ENCODE assay signal across 11 cellular contexts in the genomic region with DNA sequence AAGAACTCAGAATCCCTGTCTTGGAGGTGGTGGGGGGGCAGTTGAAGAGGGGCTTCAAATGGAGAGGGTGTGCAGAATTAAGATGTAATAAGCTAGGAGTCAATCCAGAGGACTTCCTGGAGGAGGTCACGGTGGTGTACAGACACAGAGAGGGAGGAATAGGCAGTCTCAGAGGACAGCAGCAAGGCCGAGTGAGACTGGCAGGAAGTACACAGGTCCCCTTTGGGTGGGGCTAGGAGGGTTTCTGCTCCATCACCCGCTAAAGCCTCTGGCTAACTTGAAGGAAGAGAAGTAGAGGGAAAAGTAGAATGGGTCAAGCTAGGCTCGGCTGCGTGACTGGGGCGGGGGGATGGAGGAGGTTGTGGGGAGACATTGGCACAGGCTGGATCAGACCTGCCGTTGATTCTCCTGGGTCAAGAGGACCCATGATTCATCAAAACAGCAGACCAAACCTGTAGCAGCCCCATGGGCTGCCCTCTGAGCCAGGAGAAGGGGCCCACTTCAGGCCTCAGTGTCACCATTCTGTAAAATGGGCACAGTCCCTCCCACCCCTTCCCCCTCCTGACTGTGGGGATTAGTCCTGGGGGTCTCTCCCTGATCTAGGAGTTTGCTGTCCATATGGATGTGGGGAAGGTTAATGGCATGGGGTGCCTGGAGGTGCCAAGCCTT. TPM values are rescaled to one million over a fixed set of nuclear protein-coding genes. Genes with fewer than 3 reads are reported as not detected.
A peak's percentile ranks its signal among the peaks of the same experiment; 100 is the strongest.
DNase-seq lines count a peak whose midpoint lies in the region; ATAC-seq, FAIRE-seq and TF ChIP-seq lines count a peak whose summit lies in the region.
"Had no signal": no experiment of that assay in that cellular context is flagged by ENCODE, and none has a peak within 500 bp of the region (broad histone marks: within the 10 kb centered on the region; RNA-seq: fewer than 3 reads in every experiment).

No MANE protein-coding gene starts in this region.

- H3K56ac ChIP-seq in H1 (replicated peaks; ENCODE audit: insufficient read length, low read depth, low read length), result no peak overlapping the region

- in situ Hi-C loops in GM23248 (cut with MboI), result loop anchor here (10.0 kb wide), 1 partner anchor 99 kb away; no protein-coding TSS in a partner anchor

- no peaks in the 10 kb centered on the region for H3K36me3 ChIP-seq in H1 (ENCODE audit: control insufficient read depth in 2 of 4, insufficient read depth in 4 of 4, low read length in 3 of 4)
- H3K36me3 ChIP-seq in smooth muscle cell (ENCODE audit: low read depth), result no peaks in the 10 kb centered on the region
- no peaks in the 10 kb centered on the region for H3K36me3 ChIP-seq in GM23248 (ENCODE audit: low read depth)
- H3K36me3 ChIP-seq in MG63, result no peaks in the 10 kb centered on the region; the same call in 1 of the 2 replicates

- no peak overlapping the region for H3K14ac ChIP-seq in H1 (ENCODE audit: insufficient read length)

- no peak for FAIRE-seq in H1 (lab: Jason Lieb, UNC)
- FAIRE-seq in GM12892 (lab: Jason Lieb, UNC), result no peak
- FAIRE-seq: D721Med had no signal

- peak overlapping the region; percentile 50; the same call in 1 of the 2 replicates for H2BK12ac ChIP-seq in H1 (ENCODE audit: low read depth, low read length)

- H3F3A ChIP-seq in smooth muscle cell (ENCODE audit: low read depth) (peaks cover 12% of the 10 kb centered on the region), GM23248 (ENCODE audit: insufficient read depth) (peaks cover 14% of the 10 kb centered on the region)

- H3K9ac ChIP-seq in H1 (replicated peaks in 1 of 4; ENCODE audit: extremely low read depth in 1 of 4, low read depth in 3 of 4, low read length in 3 of 4), result no peak overlapping the region
- no peak overlapping the region for H3K9ac ChIP-seq in smooth muscle cell (ENCODE audit: low read depth)
- no peak overlapping the region for H3K9ac ChIP-seq in GM23248

- H2AFZ ChIP-seq in H1 (ENCODE audit: low read length), result no peak overlapping the region
- no peak overlapping the region for H2AFZ ChIP-seq in smooth muscle cell (ENCODE audit: low read depth)
- H2AFZ ChIP-seq in GM23248, result no peak overlapping the region

- no peak overlapping the region for H4K8ac ChIP-seq in H1 (ENCODE audit: extremely low read depth, insufficient read depth, low read length)

- H3K4ac ChIP-seq in H1 (replicated peaks; ENCODE audit: insufficient read length, low read depth, low read length), result no peak overlapping the region

- no peak for TF ChIP-seq EP300 in H1 (IDR thresholded peaks at IDR 0.05; ENCODE audit: borderline replicate concordance in 1 of 2, low read depth in 2 of 2, low read length in 2 of 2)

- H3K4me1 ChIP-seq in H1 (replicated peaks in 1 of 4; ENCODE audit: control insufficient read depth in 3 of 4, insufficient read depth in 4 of 4, low read length in 3 of 4) (peaks cover 8 to 22% (median 13%) of the 10 kb centered on the region in 4 experiments), smooth muscle cell (ENCODE audit: low read depth) (peaks cover 28% of the 10 kb centered on the region), GM23248 (ENCODE audit: insufficient read depth) (peaks cover 26% of the 10 kb centered on the region)

- no peak overlapping the region for H3K4me2 ChIP-seq in H1 (ENCODE audit: insufficient read depth in 1 of 2, low read depth in 2 of 2, low read length in 2 of 2)
- H3K4me2 ChIP-seq in smooth muscle cell, result no peak overlapping the region
- H3K4me2 ChIP-seq in GM23248 (ENCODE audit: unreplicated experiment), result no peak overlapping the region

- H2AK5ac ChIP-seq in H1 (ENCODE audit: low read depth, low read length), result peak overlapping the region; percentile 75; the same call in 1 of the 2 replicates

- no peaks in the 10 kb centered on the region for H3K9me3 ChIP-seq in H1 (ENCODE audit: insufficient read depth in 2 of 2, low read depth in 1 of 2, low read length in 1 of 2)
- H3K9me3 ChIP-seq in smooth muscle cell (replicated peaks; ENCODE audit: low read depth), result no peaks in the 10 kb centered on the region
- no peaks in the 10 kb centered on the region for H3K9me3 ChIP-seq in GM23248 (ENCODE audit: low read depth)
- no peaks in the 10 kb centered on the region for H3K9me3 ChIP-seq in MG63

- H4K91ac ChIP-seq in H1 (replicated peaks; ENCODE audit: insufficient read length, low read length), result peak overlapping the region; percentile 55

- no peaks in the 10 kb centered on the region for H3K9me2 ChIP-seq in GM23248 (ENCODE audit: insufficient read depth)

- POLR2A ChIA-PET in H1 (lab: Charles Lee; ENCODE audit: partially characterized antibody), result interaction anchor here (0.6 kb wide), 1 partner anchor 34 kb away, joined by 4 read pairs; no protein-coding TSS in a partner anchor

- H3K27me3 ChIP-seq in H1 (replicated peaks in 1 of 4; ENCODE audit: control insufficient read depth in 3 of 4, extremely low read depth in 1 of 4, insufficient read depth in 3 of 4, low read length in 3 of 4), result no peaks in the 10 kb centered on the region
- no peaks in the 10 kb centered on the region for H3K27me3 ChIP-seq in smooth muscle cell (ENCODE audit: low read depth)
- H3K27me3 ChIP-seq in GM23248 (replicated peaks; ENCODE audit: insufficient read depth), result no peaks in the 10 kb centered on the region
- H3K27me3 ChIP-seq in MG63, result no peaks in the 10 kb centered on the region

- no peak for TF ChIP-seq POLR2A in H1 (IDR thresholded peaks at IDR 0.05; ENCODE audit: control extremely low read depth in 1 of 2, low read depth in 2 of 2, low read length in 2 of 2)
- no peak for TF ChIP-seq POLR2A in GM12892 (IDR thresholded peaks at IDR 0.05; ENCODE audit: low read depth, low read length)

- no peak overlapping the region for H3K27ac ChIP-seq in H1 (ENCODE audit: low read depth, low read length)
- peak overlapping the region; percentile 52 for H3K27ac ChIP-seq in smooth muscle cell (ENCODE audit: low read depth)
- H3K27ac ChIP-seq in GM23248, result no peak overlapping the region

- CTCF ChIA-PET in H1 (lab: Charles Lee; ENCODE audit: partially characterized antibody), result interaction anchor here (1.8 to 4.0 kb wide), 2 partner anchors 11 kb away, joined by 5 to 24 read pairs; no protein-coding TSS in a partner anchor

- peak overlapping the region; percentile 72 for H2BK120ac ChIP-seq in H1 (replicated peaks; ENCODE audit: low read depth, low read length)

- no peak for ATAC-seq in HG02973 (IDR thresholded peaks at IDR 0.05; ENCODE audit: unreplicated experiment)
- ATAC-seq: activated T-cell treated with anti-CD3 and anti-CD28 coated beads, Interleukin-2, amount 50 U/mL, for 4 hours; naive thymus-derived CD4-positive, alpha-beta T cell had no signal

- H2BK5ac ChIP-seq in H1 (ENCODE audit: low read depth, low read length), result peak overlapping the region; percentile 1; the same call in 1 of the 2 replicates

- WGBS in H1 (ENCODE audit: extremely low coverage in 1 of 2, insufficient coverage in 1 of 2, insufficient read length in 1 of 2, insufficient replicate concordance in 2 of 2, low coverage in 1 of 2, low lambda C conversion rate in 2 of 2, missing lambda C conversion rate in 1 of 2), 2 experiments, result 84% methylated on average over 7 of the region's 7 CpGs; no CpG with 5 or more reads in 1 of the 2 experiments
- WGBS in smooth muscle cell (ENCODE audit: low lambda C conversion rate), result 84% methylated on average over 7 of the region's 7 CpGs
- 97 to 98% methylated on average over 7 of the region's 7 CpGs for WGBS in GM23248 (ENCODE audit: low coverage in 1 of 2, low lambda C conversion rate in 2 of 2, missing lambda C conversion rate in 2 of 2), 2 experiments

- no peaks in the 10 kb centered on the region for H3K79me1 ChIP-seq in H1 (ENCODE audit: low read depth, low read length)

- H2BK20ac ChIP-seq in H1 (ENCODE audit: low read length), result 0 out of 2 replicates have a peak overlapping the region, but pooled peaks have one; percentile 34

- no peak overlapping the region for H4K5ac ChIP-seq in H1 (ENCODE audit: insufficient read length, low read depth, low read length)

- peak overlapping the region; percentile 29; the same call in 1 of the 2 replicates for H2BK15ac ChIP-seq in H1 (ENCODE audit: low read length)

- H3K4me3 ChIP-seq in GM12875 (ENCODE audit: low read depth, low read length), result peak overlapping the region; percentile 15
- H3K4me3 ChIP-seq in H1 (ENCODE audit: extremely low read depth in 1 of 4, insufficient read depth in 2 of 4, low read depth in 3 of 4, low read length in 4 of 4), result no peak overlapping the region
- no peak overlapping the region for H3K4me3 ChIP-seq in smooth muscle cell
- no peak overlapping the region for H3K4me3 ChIP-seq in GM23248
- no peak overlapping the region for H3K4me3 ChIP-seq in MG63

- H3K23ac ChIP-seq in H1 (ENCODE audit: insufficient read length), result no peak overlapping the region

- TF ChIP-seq CTCF in GM12875 (IDR thresholded peaks at IDR 0.05; ENCODE audit: borderline replicate concordance, insufficient read depth, low read depth, low read length) (no peak), H1 (IDR thresholded peaks at IDR 0.05; ENCODE audit: control extremely low read depth in 1 of 3, insufficient read depth in 1 of 3, low read depth in 1 of 3, low read length in 3 of 3) (no peak), smooth muscle cell (IDR thresholded peaks at IDR 0.05; ENCODE audit: borderline replicate concordance, insufficient read depth, poor library complexity, severe bottlenecking) (no peak)

- TF ChIP-seq RAD21 in H1 (IDR thresholded peaks at IDR 0.05 in 1 of 2, conservative IDR thresholded peaks at IDR 0.05 in 1 of 2; ENCODE audit: low read depth in 2 of 2, low read length in 2 of 2), result no peak

- no peaks in the 10 kb centered on the region for H3K79me2 ChIP-seq in H1 (ENCODE audit: control insufficient read depth in 1 of 2, insufficient read depth in 2 of 2, low read length in 2 of 2)
- no peaks in the 10 kb centered on the region for H3K79me2 ChIP-seq in smooth muscle cell (ENCODE audit: low read depth)
- H3K79me2 ChIP-seq in GM23248 (ENCODE audit: insufficient read depth), result no peaks in the 10 kb centered on the region

- H3K23me2 ChIP-seq in H1 (ENCODE audit: low read depth, low read length), result no peaks in the 10 kb centered on the region

- no peak overlapping the region; the same call in 1 of the 2 replicates for H3K18ac ChIP-seq in H1 (ENCODE audit: extremely low read depth, low read length)

- DNase-seq in NAMALWA (ENCODE audit: low spot score) (peak; percentile 42), H1 (ENCODE audit: low read depth in 1 of 2, low spot score in 2 of 2) (no peak), smooth muscle cell (lab: John Stamatoyannopoulos, UW; ENCODE audit: unreplicated experiment) (no peak), GM23248 (no peak), MG63 (no peak), GM12892 (ENCODE audit: insufficient read length) (no peak)
- DNase-seq: activated T-cell treated with anti-CD3 and anti-CD28 coated beads, Interleukin-2, amount 50 U/mL, for 4 hours; naive thymus-derived CD4-positive, alpha-beta T cell had no signal

- H4K20me1 ChIP-seq in H1 (replicated peaks in 1 of 2; ENCODE audit: control insufficient read depth in 1 of 2, insufficient read depth in 2 of 2, low read length in 2 of 2) (no peaks in the 10 kb centered on the region), smooth muscle cell (ENCODE audit: low read depth) (no peaks in the 10 kb centered on the region), GM23248 (ENCODE audit: insufficient read depth) (no peaks in the 10 kb centered on the region)

RNA-seq across cellular contexts. Expression of a gene that starts 16.9 kb away (rescaled TPM):
- total RNA-seq in H1 (2021; fragmentation: NEBNext Ultra II Directional; extraction: Animal tissue kit (Norgen Biotek cat#: 25700)), result 3.0 and 3.2 TPM in 2 replicates
- polyA plus RNA-seq in H1 (2011; rRNA removed) (1.4 and 1.9 TPM in 2 replicates), smooth muscle cell (46.6 and 54.9 TPM in 2 replicates), GM23248 (2016; fragmentation: Nextera tagmentation; extraction: Ambion mirVana) (5.3 and 5.6 TPM in 2 replicates)
- 1.0 TPM for polyA plus RNA-seq in H1 (2011; cell fraction: cytosol; rRNA removed)
- 4.7 TPM for polyA plus RNA-seq in H1 (2011; cell fraction: nucleus; rRNA removed)
- 1.5 to 3.6 TPM (median 2.6 TPM) in 4 replicates for polyA plus RNA-seq in H1 (2012, experiment 1 of 2)
- polyA plus RNA-seq in H1 (2012, experiment 2 of 2), result 1.6 TPM
- 3.1 TPM for polyA plus RNA-seq in H1 (2013, experiment 1 of 2)
- 2.0 TPM for polyA plus RNA-seq in H1 (2013, experiment 2 of 2)
- 2.5 and 3.3 TPM in 2 replicates for polyA minus RNA-seq in H1 (2011; rRNA and poly(A)+ RNA removed)
- 2.3 TPM for polyA minus RNA-seq in H1 (2011; cell fraction: cytosol; rRNA and poly(A)+ RNA removed)
- polyA minus RNA-seq in H1 (2011; cell fraction: nucleus; rRNA and poly(A)+ RNA removed), result 3.6 TPM
- total RNA-seq in smooth muscle cell, result 31.1 and 35.3 TPM in 2 replicates
- total RNA-seq in GM23248 (2014; rRNA removed; shearing (Covaris generic)), result 25.8 and 27.6 TPM in 2 replicates
- total RNA-seq in MG63 (2014; rRNA removed; shearing (Covaris generic); ENCODE audit: low replicate concordance), result 13.4 and 19.6 TPM in 2 replicates
- polyA plus RNA-seq in GM12892 (2012; ENCODE audit: missing spikeins), result 0.02 TPM
- total RNA-seq: naive thymus-derived CD4-positive, alpha-beta T cell had no signal
- polyA plus RNA-seq: naive thymus-derived CD4-positive, alpha-beta T cell had no signal

RNA-seq across cellular contexts. Expression of a gene that starts 48.1 kb away (rescaled TPM):
- total RNA-seq in H1 (2021; fragmentation: NEBNext Ultra II Directional; extraction: Animal tissue kit (Norgen Biotek cat#: 25700)), result 22.9 and 24.8 TPM in 2 replicates
- 14.3 and 15.7 TPM in 2 replicates for polyA plus RNA-seq in H1 (2011; rRNA removed)
- polyA plus RNA-seq in H1 (2011; cell fraction: cytosol; rRNA removed), result 11.5 TPM
- polyA plus RNA-seq in H1 (2011; cell fraction: nucleus; rRNA removed), result 25.7 TPM
- 17.5 to 20.7 TPM (median 18.6 TPM) in 4 replicates for polyA plus RNA-seq in H1 (2012, experiment 1 of 2)
- polyA plus RNA-seq in H1 (2012, experiment 2 of 2), result 13.9 TPM
- polyA plus RNA-seq in H1 (2013, experiment 1 of 2), result 10.5 TPM
- 11.4 TPM for polyA plus RNA-seq in H1 (2013, experiment 2 of 2)
- 21.0 and 25.5 TPM in 2 replicates for polyA minus RNA-seq in H1 (2011; rRNA and poly(A)+ RNA removed)
- polyA minus RNA-seq in H1 (2011; cell fraction: cytosol; rRNA and poly(A)+ RNA removed), result 17.4 TPM
- polyA minus RNA-seq in H1 (2011; cell fraction: nucleus; rRNA and poly(A)+ RNA removed), result 21.6 TPM
- total RNA-seq in smooth muscle cell, result 9.7 and 13.6 TPM in 2 replicates
- 14.2 and 19.2 TPM in 2 replicates for polyA plus RNA-seq in smooth muscle cell
- total RNA-seq in GM23248 (2014; rRNA removed; shearing (Covaris generic)), result 22.9 and 28.7 TPM in 2 replicates
- polyA plus RNA-seq in GM23248 (2016; fragmentation: Nextera tagmentation; extraction: Ambion mirVana), result 13.0 and 13.1 TPM in 2 replicates
- 13.4 and 20.8 TPM in 2 replicates for total RNA-seq in MG63 (2014; rRNA removed; shearing (Covaris generic); ENCODE audit: low replicate concordance)
- 0.49 TPM for polyA plus RNA-seq in GM12892 (2012; ENCODE audit: missing spikeins)

RNA-seq across cellular contexts. Expression of a gene that starts 55.7 kb away (rescaled TPM):
- total RNA-seq in H1 (2021; fragmentation: NEBNext Ultra II Directional; extraction: Animal tissue kit (Norgen Biotek cat#: 25700)), result 114 and 122 TPM in 2 replicates
- polyA plus RNA-seq in H1 (2011; rRNA removed) (273 and 278 TPM in 2 replicates), smooth muscle cell (56.7 and 57.5 TPM in 2 replicates), GM23248 (2016; fragmentation: Nextera tagmentation; extraction: Ambion mirVana) (103 and 105 TPM in 2 replicates)
- 193 TPM for polyA plus RNA-seq in H1 (2011; cell fraction: cytosol; rRNA removed)
- polyA plus RNA-seq in H1 (2011; cell fraction: nucleus; rRNA removed), result 91.6 TPM
- 105 to 122 TPM (median 110 TPM) in 4 replicates for polyA plus RNA-seq in H1 (2012, experiment 1 of 2)
- 139 TPM for polyA plus RNA-seq in H1 (2012, experiment 2 of 2)
- polyA plus RNA-seq in H1 (2013, experiment 1 of 2), result 117 TPM
- 117 TPM for polyA plus RNA-seq in H1 (2013, experiment 2 of 2)
- polyA minus RNA-seq in H1 (2011; rRNA and poly(A)+ RNA removed), result 22.0 and 25.5 TPM in 2 replicates
- 48.7 TPM for polyA minus RNA-seq in H1 (2011; cell fraction: cytosol; rRNA and poly(A)+ RNA removed)
- 73.3 TPM for polyA minus RNA-seq in H1 (2011; cell fraction: nucleus; rRNA and poly(A)+ RNA removed)
- total RNA-seq in smooth muscle cell, result 54.1 and 55.6 TPM in 2 replicates
- 138 and 154 TPM in 2 replicates for total RNA-seq in GM23248 (2014; rRNA removed; shearing (Covaris generic))
- total RNA-seq in MG63 (2014; rRNA removed; shearing (Covaris generic); ENCODE audit: low replicate concordance), result 122 and 150 TPM in 2 replicates
- polyA plus RNA-seq in GM12892 (2012; ENCODE audit: missing spikeins), result 54.8 TPM
